Comparison of ENCODE assay signal across 8 cellular contexts in the genomic region with DNA sequence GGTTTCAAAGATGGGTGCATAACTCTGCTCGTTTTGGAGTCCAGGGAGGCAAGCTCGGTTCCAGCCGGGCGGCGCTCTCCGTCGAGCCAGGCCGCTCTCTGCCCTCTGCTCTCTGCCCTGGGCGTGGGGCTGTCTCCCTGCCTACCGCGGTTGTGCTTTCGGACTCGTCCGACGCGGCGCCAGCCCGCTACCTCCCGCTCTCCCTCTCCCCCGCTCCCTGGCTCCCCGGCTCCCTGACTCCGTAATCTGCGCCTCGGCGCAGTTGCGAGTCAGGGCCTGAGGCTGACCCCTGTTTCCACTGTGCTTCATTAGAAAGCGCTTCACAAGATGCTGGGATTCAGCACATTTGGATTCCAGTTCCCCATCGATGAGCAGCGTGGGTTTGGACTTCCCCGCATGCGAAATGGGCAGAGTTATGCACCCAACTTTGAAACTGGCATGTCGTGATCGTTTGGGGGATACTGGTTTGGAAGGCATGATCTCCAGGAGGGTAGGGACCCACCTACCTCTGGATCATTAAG. TPM values are rescaled to one million over a fixed set of nuclear protein-coding genes. Genes with fewer than 3 reads are reported as not detected.
DNase-seq lines count a peak whose midpoint lies in the region; ATAC-seq and TF ChIP-seq lines count a peak whose summit lies in the region.

No MANE protein-coding gene starts in this region.

- H3K4me1 ChIP-seq in duodenal mucosa (ENCODE audit: control insufficient read depth in 1 of 2, insufficient read depth in 2 of 2, low read length in 2 of 2) (peaks cover 23 to 30% of the 10 kb centered on the region in 2 donors), uterus (peaks cover 12 to 30% of the 10 kb centered on the region in 2 donors)

- peak overlapping the region; percentile 44 for H3K4me3 Mint-ChIP-seq in activated naive CD4-positive, alpha-beta T cell treated with anti-CD3 and anti-CD28 coated beads, Interleukin-2, amount 10 ng/mL, durations not matched to agents 7 days and 5 days

- H3K27me3 ChIP-seq in duodenal mucosa (ENCODE audit: control insufficient read depth in 1 of 2, insufficient read depth in 2 of 2, low read length in 2 of 2) (peaks cover 2 to 8% of the 10 kb centered on the region in 2 donors), uterus (no peaks in the 10 kb centered on the region)

- peak in 2 of 4 experiments; percentile 6 to 11 for TF ChIP-seq CTCF in uterus (IDR thresholded peaks at IDR 0.05)

- H3K27me3 Mint-ChIP-seq in activated naive CD4-positive, alpha-beta T cell treated with anti-CD3 and anti-CD28 coated beads, Interleukin-2, amount 10 ng/mL, durations not matched to agents 7 days and 5 days, result peaks cover 91% of the 10 kb centered on the region

- H3K9me3 ChIP-seq in duodenal mucosa (ENCODE audit: control insufficient read depth in 1 of 2, low read length in 2 of 2) (no peaks in the 10 kb centered on the region), uterus (no peaks in the 10 kb centered on the region)

- peaks cover 25% of the 10 kb centered on the region for H3K4me1 Mint-ChIP-seq in activated naive CD4-positive, alpha-beta T cell treated with anti-CD3 and anti-CD28 coated beads, Interleukin-2, amount 10 ng/mL, durations not matched to agents 7 days and 5 days

- CTCF ChIA-PET in activated naive CD4-positive, alpha-beta T cell treated with anti-CD3 and anti-CD28 coated beads, Interleukin-2, amount 10 ng/mL, durations not matched to agents 7 days and 5 days (lab: Charles Lee), result no interaction called here

- peak overlapping the region; percentile 89 for H3K27ac ChIP-seq in duodenal mucosa (ENCODE audit: low read depth, low read length)
- H3K27ac ChIP-seq in uterus, result peak overlapping the region; percentile 94 to 99

- H3K4me3 ChIP-seq in duodenal mucosa (ENCODE audit: low read depth in 1 of 2, low read length in 2 of 2), result peak overlapping the region; percentile 75 to 95
- peak overlapping the region; percentile 75 to 87 for H3K4me3 ChIP-seq in uterus

- intact Hi-C loops in uterus (cut with DNase I; ENCODE audit: low total_unique reads), result no loop called here

- peak overlapping the region; percentile 63 to 81 for H3K9ac ChIP-seq in duodenal mucosa (ENCODE audit: low read depth in 1 of 2, low read length in 2 of 2)

- H3K36me3 ChIP-seq in duodenal mucosa (ENCODE audit: control insufficient read depth in 1 of 2, insufficient read depth in 2 of 2, low read length in 2 of 2) (no peaks in the 10 kb centered on the region), uterus (no peaks in the 10 kb centered on the region)

- H3K36me3 Mint-ChIP-seq in activated naive CD4-positive, alpha-beta T cell treated with anti-CD3 and anti-CD28 coated beads, Interleukin-2, amount 10 ng/mL, durations not matched to agents 7 days and 5 days, result no peaks in the 10 kb centered on the region

- H3K27ac Mint-ChIP-seq in activated naive CD4-positive, alpha-beta T cell treated with anti-CD3 and anti-CD28 coated beads, Interleukin-2, amount 10 ng/mL, durations not matched to agents 7 days and 5 days, result no peak overlapping the region

- TF ChIP-seq POLR2A in uterus (IDR thresholded peaks at IDR 0.05), result no peak

- no peak for ATAC-seq in GM18520 (IDR thresholded peaks at IDR 0.05; ENCODE audit: unreplicated experiment)

- no peaks in the 10 kb centered on the region for H3K9me3 Mint-ChIP-seq in activated naive CD4-positive, alpha-beta T cell treated with anti-CD3 and anti-CD28 coated beads, Interleukin-2, amount 10 ng/mL, durations not matched to agents 7 days and 5 days

- DNase-seq in activated naive CD4-positive, alpha-beta T cell treated with anti-CD3 and anti-CD28 coated beads, Interleukin-2, amount 10 ng/mL, durations not matched to agents 7 days and 5 days, result no peak
- no peak for DNase-seq in activated naive CD4-positive, alpha-beta T cell (lab: John Stamatoyannopoulos, UW)
- peak; percentile 92 for DNase-seq in mesenteric fat pad (ENCODE audit: low spot score)
- peak; percentile 53 to 54 for DNase-seq in uterus
- no peak for DNase-seq in NCI-H2196 (lab: John Stamatoyannopoulos, UW; ENCODE audit: unreplicated experiment)
- no peak for DNase-seq in NCI-H2081 treated with DMSO at 0.1 percent for 48 hours (lab: John Stamatoyannopoulos, UW)

RNA-seq across cellular contexts. Expression of a gene that starts 2.3 kb away (rescaled TPM):
- total RNA-seq in mesenteric fat pad (33.1 TPM), uterus (100 to 1,000 TPM in 1 of 4 donors, 10 to 100 TPM in 3; 15.7 to 139 (median 37.9) TPM)

Comparison
In these comparisons a context has a peak if more than half of its experiments do, and no peak if none do; other contexts are left out.
1. DNase-seq: peak in mesenteric fat pad (single experiment) and uterus (2 of 2); none in activated naive CD4-positive, alpha-beta T cell treated with anti-CD3 and anti-CD28 coated beads, Interleukin-2, amount 10 ng/mL, durations not matched to agents 7 days and 5 days (single experiment), activated naive CD4-positive, alpha-beta T cell (0 of 4), NCI-H2196 (single experiment) and NCI-H2081 treated with DMSO at 0.1 percent for 48 hours (single experiment).